In the genomic region with DNA sequence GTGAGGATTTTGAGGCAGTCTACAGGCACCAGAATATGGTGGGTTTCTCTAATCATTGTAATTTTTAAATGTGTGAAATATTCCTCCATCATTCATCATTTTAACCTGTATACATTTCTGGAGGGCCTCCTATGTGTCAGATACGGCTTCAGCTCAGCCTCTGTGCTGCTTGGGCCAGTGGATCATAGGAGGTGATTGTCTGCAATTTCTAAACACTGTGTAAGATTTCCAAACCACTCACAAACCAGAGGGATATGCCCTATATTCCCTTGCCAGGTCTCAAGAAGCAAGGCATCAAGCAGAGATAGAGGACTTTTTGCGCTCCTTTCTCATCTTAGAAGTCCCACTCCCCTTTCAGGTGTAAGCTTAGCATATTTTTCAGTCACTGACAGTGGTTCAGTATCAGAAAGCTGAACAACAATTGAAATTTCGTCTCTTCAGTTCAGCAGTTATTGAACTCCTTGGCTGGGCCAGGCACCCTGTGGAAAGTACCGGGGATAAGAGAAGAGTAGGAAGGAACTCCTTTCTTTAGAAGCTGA, we compare ENCODE assay signal across 1 cellular context.
TF ChIP-seq lines count a peak whose summit lies in the region.

No MANE protein-coding gene starts in this region.

TF ChIP-seq in SK-N-SH, 30 proteins besides CTCF, POLR2A, EP300 and RAD21 (continued from another document):
- TF ChIP-seq, protein P1, sequence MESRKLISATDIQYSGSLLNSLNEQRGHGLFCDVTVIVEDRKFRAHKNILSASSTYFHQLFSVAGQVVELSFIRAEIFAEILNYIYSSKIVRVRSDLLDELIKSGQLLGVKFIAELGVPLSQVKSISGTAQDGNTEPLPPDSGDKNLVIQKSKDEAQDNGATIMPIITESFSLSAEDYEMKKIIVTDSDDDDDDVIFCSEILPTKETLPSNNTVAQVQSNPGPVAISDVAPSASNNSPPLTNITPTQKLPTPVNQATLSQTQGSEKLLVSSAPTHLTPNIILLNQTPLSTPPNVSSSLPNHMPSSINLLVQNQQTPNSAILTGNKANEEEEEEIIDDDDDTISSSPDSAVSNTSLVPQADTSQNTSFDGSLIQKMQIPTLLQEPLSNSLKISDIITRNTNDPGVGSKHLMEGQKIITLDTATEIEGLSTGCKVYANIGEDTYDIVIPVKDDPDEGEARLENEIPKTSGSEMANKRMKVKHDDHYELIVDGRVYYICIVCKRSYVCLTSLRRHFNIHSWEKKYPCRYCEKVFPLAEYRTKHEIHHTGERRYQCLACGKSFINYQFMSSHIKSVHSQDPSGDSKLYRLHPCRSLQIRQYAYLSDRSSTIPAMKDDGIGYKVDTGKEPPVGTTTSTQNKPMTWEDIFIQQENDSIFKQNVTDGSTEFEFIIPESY (IDR thresholded peaks at IDR 0.05; ENCODE audit: borderline replicate concordance, low read depth) = no peak
- no peak for TF ChIP-seq FOXM1 (IDR thresholded peaks at IDR 0.05; ENCODE audit: low read depth)
- TF ChIP-seq, protein P2, sequence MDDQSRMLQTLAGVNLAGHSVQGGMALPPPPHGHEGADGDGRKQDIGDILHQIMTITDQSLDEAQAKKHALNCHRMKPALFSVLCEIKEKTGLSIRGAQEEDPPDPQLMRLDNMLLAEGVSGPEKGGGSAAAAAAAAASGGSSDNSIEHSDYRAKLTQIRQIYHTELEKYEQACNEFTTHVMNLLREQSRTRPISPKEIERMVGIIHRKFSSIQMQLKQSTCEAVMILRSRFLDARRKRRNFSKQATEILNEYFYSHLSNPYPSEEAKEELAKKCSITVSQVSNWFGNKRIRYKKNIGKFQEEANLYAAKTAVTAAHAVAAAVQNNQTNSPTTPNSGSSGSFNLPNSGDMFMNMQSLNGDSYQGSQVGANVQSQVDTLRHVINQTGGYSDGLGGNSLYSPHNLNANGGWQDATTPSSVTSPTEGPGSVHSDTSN (IDR thresholded peaks at IDR 0.05) = no peak
- no peak for TF ChIP-seq TCF12 (IDR thresholded peaks at IDR 0.05)
- TF ChIP-seq TEAD4 (IDR thresholded peaks at IDR 0.05; ENCODE audit: borderline replicate concordance, insufficient read depth) = no peak
- no peak for TF ChIP-seq YY1 (IDR thresholded peaks at IDR 0.05; ENCODE audit: low read depth)
- no peak for TF ChIP-seq FOXJ3 (CRISPR knock-in tag; IDR thresholded peaks at IDR 0.05)
